In genomic region chr21:14864211-14865021, GRCh38 we compare ENCODE assay signal across 8 cellular contexts.
DNase-seq lines count a peak whose midpoint lies in the region; ATAC-seq and TF ChIP-seq lines count a peak whose summit lies in the region.

No MANE protein-coding gene starts in this region.

- TF ChIP-seq CTCF in IMR-90 (conservative IDR thresholded peaks at IDR 0.05; ENCODE audit: low read depth, low read length): peak; percentile 74
- peak; percentile 44 for TF ChIP-seq CTCF in SU-DHL-6 (IDR thresholded peaks at IDR 0.05; ENCODE audit: insufficient read depth, low read length, poor library complexity, severe bottlenecking)

- TF ChIP-seq POLR2A in IMR-90 (IDR thresholded peaks at IDR 0.05; ENCODE audit: low read depth, low read length): no peak

- intact Hi-C loops in IMR-90 (cut with micrococcal nuclease): loop anchor here (1.0 to 10.0 kb wide), 6 partner anchors 93 to 730 kb away; no protein-coding TSS in a partner anchor

- no peaks in the 10 kb centered on the region for H3F3A ChIP-seq in SU-DHL-6 (ENCODE audit: insufficient read depth)

- peak overlapping the region; percentile 76 for H2BK5ac ChIP-seq in IMR-90 (ENCODE audit: low read depth, low read length, poor library complexity, severe bottlenecking)

- WGBS in IMR-90 (ENCODE audit: extremely low coverage in 2 of 2, insufficient read length in 1 of 2), 2 experiments: 67% methylated on average over 5 of the region's 9 CpGs; no CpG with 5 or more reads in 1 of the 2 experiments

- H2AK9ac ChIP-seq in IMR-90 (replicated peaks; ENCODE audit: low read depth, low read length, poor library complexity): no peak overlapping the region

- peak; percentile 85 for TF ChIP-seq RAD21 in IMR-90 (IDR thresholded peaks at IDR 0.05; ENCODE audit: low read length)

- peak overlapping the region; percentile 18; the same call in 1 of the 3 replicates for H2BK15ac ChIP-seq in IMR-90 (ENCODE audit: low read depth, low read length)

- peak overlapping the region; percentile 14; the same call in 1 of the 2 replicates for H4K91ac ChIP-seq in IMR-90 (ENCODE audit: insufficient read depth, low read depth, low read length)

- POLR2A ChIA-PET in IMR-90 (lab: Charles Lee; ENCODE audit: unreplicated experiment): interaction anchor here (0.6 kb wide), 1 partner anchor 29 kb away, joined by 3 read pairs; no protein-coding TSS in a partner anchor

- H3K4me2 ChIP-seq in IMR-90 (ENCODE audit: low read depth, low read length) (no peak overlapping the region), SU-DHL-6 (ENCODE audit: low read depth, low read length, poor library complexity, severe bottlenecking) (no peak overlapping the region)

- peak overlapping the region in 1 of 2 experiments; percentile 65; a peak in 2 of 4 replicates for H4K8ac ChIP-seq in IMR-90 (ENCODE audit: low read depth in 2 of 2, low read length in 2 of 2)

- H3K9me3 ChIP-seq in IMR-90 (ENCODE audit: control insufficient read depth, insufficient read depth, low read length) (no peaks in the 10 kb centered on the region), SU-DHL-6 (ENCODE audit: insufficient read depth, low read length) (no peaks in the 10 kb centered on the region)

- no peaks in the 10 kb centered on the region for H3K79me2 ChIP-seq in SU-DHL-6 (ENCODE audit: insufficient read depth, low read length)

- H3K9ac ChIP-seq in IMR-90 (ENCODE audit: low read depth, low read length): no peak overlapping the region
- no peak overlapping the region for H3K9ac ChIP-seq in SU-DHL-6 (ENCODE audit: low read length)

- H3K27ac ChIP-seq in IMR-90 (ENCODE audit: insufficient read depth, low read length): no peak overlapping the region
- no peak overlapping the region for H3K27ac ChIP-seq in SU-DHL-6 (ENCODE audit: low read depth, low read length)
- peak overlapping the region; percentile 74 for H3K27ac ChIP-seq in cingulate gyrus (ENCODE audit: low read depth, low read length)

- H3K23ac ChIP-seq in IMR-90 (ENCODE audit: low read depth, low read length): peak overlapping the region; percentile 13; the same call in 1 of the 2 replicates

- no peak overlapping the region for H4K5ac ChIP-seq in IMR-90 (ENCODE audit: low read depth, low read length)

- no peaks in the 10 kb centered on the region for H3K36me3 ChIP-seq in IMR-90 (ENCODE audit: control insufficient read depth, insufficient read depth, low read length)
- no peaks in the 10 kb centered on the region for H3K36me3 ChIP-seq in SU-DHL-6 (ENCODE audit: low read length)

- ATAC-seq in GM21367 (IDR thresholded peaks at IDR 0.05; ENCODE audit: unreplicated experiment): peak; percentile 78
- peak; percentile 83 for ATAC-seq in IMR-90 (ENCODE audit: low read depth)
- peak; percentile 93 for ATAC-seq in left lobe of liver

- no TSS peak for BruUV-seq in IMR-90 (replicated peaks; lab: Mats Ljungman, UMichigan)

- H2BK20ac ChIP-seq in IMR-90 (ENCODE audit: low read depth, low read length): peak overlapping the region; percentile 42; the same call in 1 of the 2 replicates

- peak overlapping the region; percentile 45 for H2AFZ ChIP-seq in IMR-90 (replicated peaks; ENCODE audit: low read length, poor library complexity)
- peak overlapping the region; percentile 43 for H2AFZ ChIP-seq in SU-DHL-6 (ENCODE audit: low read depth, low read length, severe bottlenecking)

- H3K9me1 ChIP-seq in IMR-90 (ENCODE audit: insufficient read depth, low read length): 0 out of 2 replicates have a peak, but pooled peaks cover 3% of the 10 kb centered on the region

- peak overlapping the region; percentile 14; the same call in 1 of the 2 replicates for H2AK5ac ChIP-seq in IMR-90 (ENCODE audit: low read depth, low read length)

- peak overlapping the region; percentile 26; the same call in 1 of the 2 replicates for H3K18ac ChIP-seq in IMR-90 (ENCODE audit: low read depth, low read length)

- H3K4ac ChIP-seq in IMR-90 (ENCODE audit: low read depth, low read length): peak overlapping the region; percentile 37; the same call in 1 of the 2 replicates

- peaks cover 0 to 4% of the 10 kb centered on the region in 2 experiments; a peak in 2 of 4 replicates for H3K79me1 ChIP-seq in IMR-90 (ENCODE audit: low read depth in 1 of 2, low read length in 2 of 2)

- CTCF ChIA-PET in IMR-90 (lab: Yijun Ruan, JAX): interaction anchor here (0.6 to 2.6 kb wide), 16 partner anchors 9 to 1299 kb away, joined by 3 to 9 read pairs (median 3); no protein-coding TSS in a partner anchor

- DNase-seq in DMS53 treated with DMSO at 0.1 percent for 48 hours (lab: John Stamatoyannopoulos, UW; ENCODE audit: unreplicated experiment): peak; percentile 66
- DNase-seq in IMR-90: peak; percentile 86
- peak; percentile 88 for DNase-seq in left lobe of liver (ENCODE audit: low spot score)
- peak in 2 of 3 donors; percentile 17 to 24 for DNase-seq in stimulated activated CD4-positive, alpha-beta T cell treated with anti-CD3 and anti-CD28 coated beads, TNF-alpha, amount 100 ng/mL, for 48 hours (ENCODE audit: low read depth in 3 of 3)
- DNase-seq in effector CD4-positive, alpha-beta T cell: no peak

- H3K4me3 ChIP-seq in IMR-90 (ENCODE audit: insufficient read depth, low read depth, low read length) (no peak overlapping the region), SU-DHL-6 (ENCODE audit: insufficient read depth, low read length, poor library complexity, severe bottlenecking) (no peak overlapping the region)

- H3K14ac ChIP-seq in IMR-90 (replicated peaks; ENCODE audit: low read depth, low read length): no peak overlapping the region

- no peaks in the 10 kb centered on the region for H4K20me1 ChIP-seq in IMR-90 (ENCODE audit: insufficient read depth, low read length)
- no peaks in the 10 kb centered on the region for H4K20me1 ChIP-seq in SU-DHL-6 (ENCODE audit: low read depth, low read length)

- H3K4me1 ChIP-seq in IMR-90 (ENCODE audit: control insufficient read depth, insufficient read depth, low read length): peaks cover 17% of the 10 kb centered on the region

- H3K9me2 ChIP-seq in SU-DHL-6 (replicated peaks; ENCODE audit: insufficient read depth, low read length): no peaks in the 10 kb centered on the region

- peak overlapping the region; percentile 71 for H2BK120ac ChIP-seq in IMR-90 (ENCODE audit: low read depth, low read length)

- dilution Hi-C loops in IMR-90 (cut with HindIII; ENCODE audit: low sequenced_read_pairs, unreplicated experiment): no loop called here

- no peak overlapping the region for H3K56ac ChIP-seq in IMR-90 (ENCODE audit: extremely low read depth, insufficient read depth, low read length)

- in situ Hi-C loops in IMR-90 (cut with MboI; ENCODE audit: low sequenced_read_pairs): loop anchor here (25.0 kb wide), 1 partner anchor 623 kb away; no protein-coding TSS in a partner anchor

- H3K27me3 ChIP-seq in IMR-90 (ENCODE audit: control insufficient read depth, insufficient read depth, low read length) (no peaks in the 10 kb centered on the region), SU-DHL-6 (ENCODE audit: low read length) (no peaks in the 10 kb centered on the region)

TF ChIP-seq in IMR-90, 13 proteins besides CTCF, POLR2A, EP300 and RAD21:
- TF ChIP-seq ELK1 (IDR thresholded peaks at IDR 0.05; ENCODE audit: borderline replicate concordance, low read depth, low read length): no peak
- TF ChIP-seq MXI1 (IDR thresholded peaks at IDR 0.05; ENCODE audit: borderline replicate concordance, low read depth, low read length): 0 out of 2 replicates have a peak, but pooled peaks have one; percentile 14
- no peak for TF ChIP-seq MAZ (IDR thresholded peaks at IDR 0.05; ENCODE audit: borderline replicate concordance, low read depth, low read length)
- TF ChIP-seq SMC3 (IDR thresholded peaks at IDR 0.05; ENCODE audit: low read depth, low read length): peak; percentile 61
- TF ChIP-seq CEBPB (IDR thresholded peaks at IDR 0.05; ENCODE audit: low read depth, low read length): peak; percentile 91
- no peak for TF ChIP-seq MAFK (IDR thresholded peaks at IDR 0.05; ENCODE audit: low read depth, low read length)
- TF ChIP-seq FOS (IDR thresholded peaks at IDR 0.05; ENCODE audit: low read depth, low read length): no peak
- TF ChIP-seq RCOR1 (IDR thresholded peaks at IDR 0.05; ENCODE audit: insufficient replicate concordance, low read length): no peak
- TF ChIP-seq CHD1 (IDR thresholded peaks at IDR 0.05; ENCODE audit: low read depth, low read length): no peak
- peak; percentile 63; the same call in 1 of the 2 replicates for TF ChIP-seq BHLHE40 (IDR thresholded peaks at IDR 0.05; ENCODE audit: low read depth, low read length)
- TF ChIP-seq, protein P1, sequence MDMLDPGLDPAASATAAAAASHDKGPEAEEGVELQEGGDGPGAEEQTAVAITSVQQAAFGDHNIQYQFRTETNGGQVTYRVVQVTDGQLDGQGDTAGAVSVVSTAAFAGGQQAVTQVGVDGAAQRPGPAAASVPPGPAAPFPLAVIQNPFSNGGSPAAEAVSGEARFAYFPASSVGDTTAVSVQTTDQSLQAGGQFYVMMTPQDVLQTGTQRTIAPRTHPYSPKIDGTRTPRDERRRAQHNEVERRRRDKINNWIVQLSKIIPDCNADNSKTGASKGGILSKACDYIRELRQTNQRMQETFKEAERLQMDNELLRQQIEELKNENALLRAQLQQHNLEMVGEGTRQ (IDR thresholded peaks at IDR 0.05; ENCODE audit: low read depth, low read length): peak; percentile 52; the same call in 1 of the 2 replicates
- no peak for TF ChIP-seq RFX5 (IDR thresholded peaks at IDR 0.05; ENCODE audit: low read depth, low read length)
- peak; percentile 31; the same call in 1 of the 2 replicates for TF ChIP-seq NFE2L2 (IDR thresholded peaks at IDR 0.05; ENCODE audit: low read depth, low read length)
